In the genomic region with DNA sequence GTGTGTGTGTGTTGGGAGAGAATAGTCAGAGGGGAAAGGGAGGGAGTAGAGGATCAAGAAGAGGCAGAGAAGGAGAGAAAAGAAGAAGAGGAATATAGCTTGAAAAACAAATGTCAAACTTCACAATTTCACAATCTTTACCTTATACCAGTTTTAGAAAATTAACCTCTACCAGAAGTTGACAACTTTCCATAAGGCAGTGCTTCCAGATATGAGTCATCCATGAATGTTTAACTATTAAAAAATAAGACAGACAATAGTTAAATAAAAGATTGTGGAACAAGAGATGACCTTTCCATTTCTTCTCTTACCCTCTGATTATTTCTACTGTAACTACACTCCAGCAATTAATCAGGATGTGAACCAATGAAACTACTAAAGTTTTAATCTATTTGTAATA, we compare ENCODE assay signal across 24 cellular contexts.
A peak's percentile ranks its signal among the peaks of the same experiment; 100 is the strongest.
DNase-seq lines count a peak whose midpoint lies in the region; FAIRE-seq and TF ChIP-seq lines count a peak whose summit lies in the region.
"Had no signal": no experiment of that assay in that cellular context is flagged by ENCODE, and none has a peak within 500 bp of the region (broad histone marks: within the 10 kb centered on the region; RNA-seq: fewer than 3 reads in every experiment).

No MANE protein-coding gene starts in this region.

- no peaks in the 10 kb centered on the region for H3K36me3 ChIP-seq in bronchial epithelial cell (ENCODE audit: control insufficient read depth, insufficient read depth, low read length)
- H3K36me3 ChIP-seq: MG63, thyroid gland had no signal

- no peaks in the 10 kb centered on the region for H3K27me3 ChIP-seq in bronchial epithelial cell (ENCODE audit: control insufficient read depth, insufficient read depth, low read length)
- H3K27me3 ChIP-seq: MG63, thyroid gland had no signal

- H3K4me3 ChIP-seq in AG10803 (ENCODE audit: low read length) (no peak overlapping the region), bronchial epithelial cell (ENCODE audit: low read depth, low read length) (no peak overlapping the region), fibroblast of villous mesenchyme (ENCODE audit: low read depth, low read length) (no peak overlapping the region)
- H3K4me3 ChIP-seq: K562, MG63, thyroid gland had no signal

- FAIRE-seq in bronchial epithelial cell (lab: Jason Lieb, UNC), result no peak
- FAIRE-seq: GM18507, K562 had no signal

- in situ Hi-C loops in GM13976 (cut with MboI; ENCODE audit: low sequenced_read_pairs, unreplicated experiment), result no loop called here

- no peak for TF ChIP-seq CTCF in AG10803 (conservative IDR thresholded peaks at IDR 0.05; ENCODE audit: low read length)
- no peak for TF ChIP-seq CTCF in bronchial epithelial cell (IDR thresholded peaks at IDR 0.05; ENCODE audit: insufficient read depth, low read length, severe bottlenecking)
- no peak for TF ChIP-seq CTCF in fibroblast of villous mesenchyme (IDR thresholded peaks at IDR 0.05; ENCODE audit: insufficient read depth, low read depth, low read length)
- no peak for TF ChIP-seq CTCF in GM13976 (IDR thresholded peaks at IDR 0.05; ENCODE audit: borderline replicate concordance, control extremely low read depth, extremely low read depth, insufficient read depth, missing control alignments)

- DNase-seq in AG10803 (ENCODE audit: low read depth), result peak; percentile 11
- peak; percentile 16 for DNase-seq in M059J (ENCODE audit: low read depth)
- peak; percentile 13 for DNase-seq in bronchial epithelial cell (ENCODE audit: low read depth)
- peak; percentile 21 for DNase-seq in fibroblast of villous mesenchyme (ENCODE audit: low read depth)
- DNase-seq in anterior cingulate cortex (lab: John Stamatoyannopoulos, UW), result no peak
- no peak for DNase-seq in GM13976 (ENCODE audit: low spot score)
- DNase-seq in 8988T, result no peak
- no peak for DNase-seq in COLO668 (lab: John Stamatoyannopoulos, UW; ENCODE audit: unreplicated experiment)
- DNase-seq: activated CD4-positive, alpha-beta T cell treated with anti-CD3 and anti-CD28 coated beads for 36 hours; activated gamma-delta T cell treated with Interleukin-2 at 50 U/mL for 16 hours; activated T-cell treated with anti-CD3 and anti-CD28 coated beads, Interleukin-2, amount 50 U/mL, for 1 hour; effector CD8-positive, alpha-beta T cell; erythroblast; left ventricle myocardium superior; MG63; natural killer cell; NCI-H2029 treated with DMSO at 0.1 percent for 48 hours; NCI-H774; small intestine; stimulated activated naive CD8-positive, alpha-beta T cell treated with anti-CD3 and anti-CD28 coated beads, Interleukin-15, amount 100 ng/mL, for 72 hours; T-helper 2 cell; thyroid gland had no signal

Comparison
In these comparisons a context has a peak if more than half of its experiments do, and no peak if none do; other contexts are left out.
1. DNase-seq: peak in AG10803 (single experiment), M059J (single experiment), bronchial epithelial cell (single experiment) and fibroblast of villous mesenchyme (single experiment); none in anterior cingulate cortex (0 of 58), GM13976 (single experiment), 8988T (single experiment) and COLO668 (single experiment).